ENCODE assay signal across 1 cellular context in the genomic region with DNA sequence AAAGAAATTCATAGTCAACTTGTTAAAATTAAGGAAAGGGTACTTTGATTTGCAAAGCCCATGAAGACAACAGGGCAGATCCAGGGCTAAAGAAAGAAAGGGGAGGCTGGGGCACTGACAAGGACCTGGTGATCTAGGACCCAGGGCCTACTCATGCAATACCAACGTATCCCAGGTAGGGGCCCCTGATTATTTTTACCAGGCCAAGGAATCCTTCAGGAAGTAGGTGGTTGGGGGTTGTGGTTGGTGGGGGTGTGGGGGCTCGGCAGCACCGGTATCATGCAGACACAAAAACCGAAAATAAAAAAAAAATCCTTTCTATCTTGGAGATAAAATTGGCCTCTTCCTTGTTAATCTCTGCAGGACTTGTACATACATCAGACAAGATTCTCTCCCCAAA.
TF ChIP-seq lines count a peak whose summit lies in the region.

No MANE protein-coding gene starts in this region.

TF ChIP-seq in H1, 55 proteins besides CTCF, POLR2A, EP300 and RAD21 (continued from another document):
- TF ChIP-seq, protein P1, sequence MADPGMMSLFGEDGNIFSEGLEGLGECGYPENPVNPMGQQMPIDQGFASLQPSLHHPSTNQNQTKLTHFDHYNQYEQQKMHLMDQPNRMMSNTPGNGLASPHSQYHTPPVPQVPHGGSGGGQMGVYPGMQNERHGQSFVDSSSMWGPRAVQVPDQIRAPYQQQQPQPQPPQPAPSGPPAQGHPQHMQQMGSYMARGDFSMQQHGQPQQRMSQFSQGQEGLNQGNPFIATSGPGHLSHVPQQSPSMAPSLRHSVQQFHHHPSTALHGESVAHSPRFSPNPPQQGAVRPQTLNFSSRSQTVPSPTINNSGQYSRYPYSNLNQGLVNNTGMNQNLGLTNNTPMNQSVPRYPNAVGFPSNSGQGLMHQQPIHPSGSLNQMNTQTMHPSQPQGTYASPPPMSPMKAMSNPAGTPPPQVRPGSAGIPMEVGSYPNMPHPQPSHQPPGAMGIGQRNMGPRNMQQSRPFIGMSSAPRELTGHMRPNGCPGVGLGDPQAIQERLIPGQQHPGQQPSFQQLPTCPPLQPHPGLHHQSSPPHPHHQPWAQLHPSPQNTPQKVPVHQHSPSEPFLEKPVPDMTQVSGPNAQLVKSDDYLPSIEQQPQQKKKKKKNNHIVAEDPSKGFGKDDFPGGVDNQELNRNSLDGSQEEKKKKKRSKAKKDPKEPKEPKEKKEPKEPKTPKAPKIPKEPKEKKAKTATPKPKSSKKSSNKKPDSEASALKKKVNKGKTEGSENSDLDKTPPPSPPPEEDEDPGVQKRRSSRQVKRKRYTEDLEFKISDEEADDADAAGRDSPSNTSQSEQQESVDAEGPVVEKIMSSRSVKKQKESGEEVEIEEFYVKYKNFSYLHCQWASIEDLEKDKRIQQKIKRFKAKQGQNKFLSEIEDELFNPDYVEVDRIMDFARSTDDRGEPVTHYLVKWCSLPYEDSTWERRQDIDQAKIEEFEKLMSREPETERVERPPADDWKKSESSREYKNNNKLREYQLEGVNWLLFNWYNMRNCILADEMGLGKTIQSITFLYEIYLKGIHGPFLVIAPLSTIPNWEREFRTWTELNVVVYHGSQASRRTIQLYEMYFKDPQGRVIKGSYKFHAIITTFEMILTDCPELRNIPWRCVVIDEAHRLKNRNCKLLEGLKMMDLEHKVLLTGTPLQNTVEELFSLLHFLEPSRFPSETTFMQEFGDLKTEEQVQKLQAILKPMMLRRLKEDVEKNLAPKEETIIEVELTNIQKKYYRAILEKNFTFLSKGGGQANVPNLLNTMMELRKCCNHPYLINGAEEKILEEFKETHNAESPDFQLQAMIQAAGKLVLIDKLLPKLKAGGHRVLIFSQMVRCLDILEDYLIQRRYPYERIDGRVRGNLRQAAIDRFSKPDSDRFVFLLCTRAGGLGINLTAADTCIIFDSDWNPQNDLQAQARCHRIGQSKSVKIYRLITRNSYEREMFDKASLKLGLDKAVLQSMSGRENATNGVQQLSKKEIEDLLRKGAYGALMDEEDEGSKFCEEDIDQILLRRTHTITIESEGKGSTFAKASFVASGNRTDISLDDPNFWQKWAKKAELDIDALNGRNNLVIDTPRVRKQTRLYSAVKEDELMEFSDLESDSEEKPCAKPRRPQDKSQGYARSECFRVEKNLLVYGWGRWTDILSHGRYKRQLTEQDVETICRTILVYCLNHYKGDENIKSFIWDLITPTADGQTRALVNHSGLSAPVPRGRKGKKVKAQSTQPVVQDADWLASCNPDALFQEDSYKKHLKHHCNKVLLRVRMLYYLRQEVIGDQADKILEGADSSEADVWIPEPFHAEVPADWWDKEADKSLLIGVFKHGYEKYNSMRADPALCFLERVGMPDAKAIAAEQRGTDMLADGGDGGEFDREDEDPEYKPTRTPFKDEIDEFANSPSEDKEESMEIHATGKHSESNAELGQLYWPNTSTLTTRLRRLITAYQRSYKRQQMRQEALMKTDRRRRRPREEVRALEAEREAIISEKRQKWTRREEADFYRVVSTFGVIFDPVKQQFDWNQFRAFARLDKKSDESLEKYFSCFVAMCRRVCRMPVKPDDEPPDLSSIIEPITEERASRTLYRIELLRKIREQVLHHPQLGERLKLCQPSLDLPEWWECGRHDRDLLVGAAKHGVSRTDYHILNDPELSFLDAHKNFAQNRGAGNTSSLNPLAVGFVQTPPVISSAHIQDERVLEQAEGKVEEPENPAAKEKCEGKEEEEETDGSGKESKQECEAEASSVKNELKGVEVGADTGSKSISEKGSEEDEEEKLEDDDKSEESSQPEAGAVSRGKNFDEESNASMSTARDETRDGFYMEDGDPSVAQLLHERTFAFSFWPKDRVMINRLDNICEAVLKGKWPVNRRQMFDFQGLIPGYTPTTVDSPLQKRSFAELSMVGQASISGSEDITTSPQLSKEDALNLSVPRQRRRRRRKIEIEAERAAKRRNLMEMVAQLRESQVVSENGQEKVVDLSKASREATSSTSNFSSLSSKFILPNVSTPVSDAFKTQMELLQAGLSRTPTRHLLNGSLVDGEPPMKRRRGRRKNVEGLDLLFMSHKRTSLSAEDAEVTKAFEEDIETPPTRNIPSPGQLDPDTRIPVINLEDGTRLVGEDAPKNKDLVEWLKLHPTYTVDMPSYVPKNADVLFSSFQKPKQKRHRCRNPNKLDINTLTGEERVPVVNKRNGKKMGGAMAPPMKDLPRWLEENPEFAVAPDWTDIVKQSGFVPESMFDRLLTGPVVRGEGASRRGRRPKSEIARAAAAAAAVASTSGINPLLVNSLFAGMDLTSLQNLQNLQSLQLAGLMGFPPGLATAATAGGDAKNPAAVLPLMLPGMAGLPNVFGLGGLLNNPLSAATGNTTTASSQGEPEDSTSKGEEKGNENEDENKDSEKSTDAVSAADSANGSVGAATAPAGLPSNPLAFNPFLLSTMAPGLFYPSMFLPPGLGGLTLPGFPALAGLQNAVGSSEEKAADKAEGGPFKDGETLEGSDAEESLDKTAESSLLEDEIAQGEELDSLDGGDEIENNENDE (IDR thresholded peaks at IDR 0.05; ENCODE audit: insufficient replicate concordance, low read length), result no peak
- TF ChIP-seq GABPA (IDR thresholded peaks at IDR 0.05; ENCODE audit: borderline replicate concordance, insufficient read depth, low read length) (no peak), MAFK (IDR thresholded peaks at IDR 0.05; ENCODE audit: low read depth, low read length) (no peak), HDAC6 (IDR thresholded peaks at IDR 0.05; ENCODE audit: low read depth, low read length) (no peak), BACH1 (IDR thresholded peaks at IDR 0.05; ENCODE audit: low read length) (no peak), HDAC2 (IDR thresholded peaks at IDR 0.05; ENCODE audit: borderline replicate concordance in 1 of 2, low read depth in 2 of 2, low read length in 2 of 2) (no peak), SIRT6 (IDR thresholded peaks at IDR 0.05; ENCODE audit: low read length) (no peak), FOSL1 (IDR thresholded peaks at IDR 0.05; ENCODE audit: insufficient read depth, low read depth, low read length) (no peak), YY1 (IDR thresholded peaks at IDR 0.05; ENCODE audit: low read depth, low read length) (no peak), RBBP5 (IDR thresholded peaks at IDR 0.05; ENCODE audit: borderline replicate concordance, low read depth, low read length) (no peak), TCF12 (IDR thresholded peaks at IDR 0.05; ENCODE audit: low read depth, low read length) (no peak), SIX5 (IDR thresholded peaks at IDR 0.05; ENCODE audit: low read depth, low read length) (no peak), GTF2F1 (IDR thresholded peaks at IDR 0.05; ENCODE audit: borderline replicate concordance, low read depth, low read length) (no peak), EZH2 (IDR thresholded peaks at IDR 0.05; ENCODE audit: low read depth, low read length, severe bottlenecking) (no peak)
- TF ChIP-seq, protein P2, sequence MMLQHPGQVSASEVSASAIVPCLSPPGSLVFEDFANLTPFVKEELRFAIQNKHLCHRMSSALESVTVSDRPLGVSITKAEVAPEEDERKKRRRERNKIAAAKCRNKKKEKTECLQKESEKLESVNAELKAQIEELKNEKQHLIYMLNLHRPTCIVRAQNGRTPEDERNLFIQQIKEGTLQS (IDR thresholded peaks at IDR 0.05; ENCODE audit: insufficient read depth, low read depth, low read length), result no peak
